In genomic region chr4:16198271-16198670, GRCh38 we compare ENCODE assay signal across 16 cellular contexts.
"Had no signal": no experiment of that assay in that cellular context is flagged by ENCODE, and none has a peak within 500 bp of the region (broad histone marks: within the 10 kb centered on the region; RNA-seq: fewer than 3 reads in every experiment).

No MANE protein-coding gene starts in this region.

- H3K27me3 ChIP-seq: foreskin keratinocyte, pancreas had no signal

- H3K36me3 ChIP-seq: pancreas had no signal

- ATAC-seq: effector memory CD8-positive, alpha-beta T cell; foreskin keratinocyte; mucosa of descending colon; naive thymus-derived CD8-positive, alpha-beta T cell; pancreas had no signal

- H3K4me3 ChIP-seq: lung, mucosa of descending colon, pancreas, smooth muscle cell had no signal

- H3K9me3 ChIP-seq: mucosa of descending colon, pancreas had no signal

- H3K4me2 ChIP-seq: smooth muscle cell had no signal

- DNase-seq: cortex of kidney; effector memory CD8-positive, alpha-beta T cell; foreskin keratinocyte; kidney; left cardiac atrium; left ventricle myocardium superior; mucosa of descending colon; naive thymus-derived CD8-positive, alpha-beta T cell; occipital lobe; pancreas; right cardiac atrium; stimulated activated CD4-positive, alpha-beta T cell treated with anti-CD3 and anti-CD28 coated beads, Interleukin-2, amount 100 ng/mL, for 48 hours; stimulated activated naive CD4-positive, alpha-beta T cell treated with Interleukin-2 at 50 U/mL for 16 hours; trophoblast cell had no signal

- H3K27ac ChIP-seq: foreskin keratinocyte, pancreas had no signal
